29 cellular contexts compared by ENCODE assay signal in genomic region chr12:87253157-87253556, GRCh38.
DNase-seq lines count a peak whose midpoint lies in the region; ATAC-seq, FAIRE-seq and TF ChIP-seq lines count a peak whose summit lies in the region.
"Had no signal": no experiment of that assay in that cellular context is flagged by ENCODE, and none has a peak within 500 bp of the region (broad histone marks: within the 10 kb centered on the region; RNA-seq: fewer than 3 reads in every experiment).

No MANE protein-coding gene starts in this region.

- POLR2A ChIA-PET in CD8-positive, alpha-beta T cell (lab: Charles Lee) = no interaction called here

- FAIRE-seq in GM12891 (lab: Jason Lieb, UNC) = no peak
- FAIRE-seq: GM12878 had no signal

- no peaks in the 10 kb centered on the region for H3K27me3 Mint-ChIP-seq in CD8-positive, alpha-beta T cell (ENCODE audit: low read depth)

- ATAC-seq in HG03571 (IDR thresholded peaks at IDR 0.05; ENCODE audit: unreplicated experiment) = no peak
- ATAC-seq in CD8-positive, alpha-beta T cell = no peak
- ATAC-seq: activated T-cell treated with anti-CD3 and anti-CD28 coated beads, Interleukin-2, amount 50 U/mL, for 4 hours; GM12878; psoas muscle; stimulated activated effector memory CD8-positive, alpha-beta T cell treated with anti-CD3 and anti-CD28 coated beads, Interleukin-12 subunit alpha, Interleukin-12 subunit beta, amount 100 ng/mL, for 72 hours had no signal

- DNase-seq in Caki2 (ENCODE audit: low read depth) = peak; percentile 60
- peak; percentile 23 for DNase-seq in LoVo (ENCODE audit: low spot score)
- DNase-seq in astrocyte of the spinal cord (ENCODE audit: low read depth, low spot score) = peak; percentile 12
- peak; percentile 64 for DNase-seq in islet precursor cell
- no peak for DNase-seq in GM12891 (ENCODE audit: insufficient read length, low spot score)
- DNase-seq in NCI-H2227 treated with DMSO at 0.1 percent for 48 hours (lab: John Stamatoyannopoulos, UW) = no peak
- no peak for DNase-seq in CD8-positive, alpha-beta T cell
- DNase-seq: activated CD4-positive, alpha-beta T cell treated with anti-CD3 and anti-CD28 coated beads for 1 hour; activated CD8-positive, alpha-beta memory T cell treated with anti-CD3 and anti-CD28 coated beads for 24 hours; activated naive CD4-positive, alpha-beta T cell; activated T-cell treated with anti-CD3 and anti-CD28 coated beads, Interleukin-2, amount 50 U/mL, for 4 hours; caudate nucleus; dermis blood vessel endothelial cell; DMS153; immature natural killer cell; NCI-H1417 treated with DMSO at 0.1 percent for 48 hours; NCI-H526; psoas muscle; SHP77 treated with DMSO at 0.1 percent for 48 hours; stimulated activated CD4-positive, alpha-beta T cell treated with anti-CD3 and anti-CD28 coated beads, Interleukin-2, amount 100 ng/mL, for 24 hours; SW 1271 had no signal

- H3K9me3 ChIP-seq in CD8-positive, alpha-beta T cell (ENCODE audit: low read length) = no peaks in the 10 kb centered on the region
- H3K9me3 ChIP-seq: neutrophil, psoas muscle, vagina had no signal

- no peaks in the 10 kb centered on the region for H3K27me3 ChIP-seq in CD8-positive, alpha-beta T cell (ENCODE audit: insufficient read depth, low read length)
- H3K27me3 ChIP-seq: neutrophil, vagina had no signal

- H3K36me3 ChIP-seq in CD8-positive, alpha-beta T cell (ENCODE audit: insufficient read depth, low read length) = no peaks in the 10 kb centered on the region
- H3K36me3 ChIP-seq: neutrophil, vagina had no signal

- intact Hi-C loops in CD8-positive, alpha-beta T cell (cut with DNase I, micrococcal nuclease) = no loop called here

- no peak overlapping the region for H3K4me3 ChIP-seq in astrocyte of the spinal cord (ENCODE audit: low read depth, low read length)
- no peak overlapping the region for H3K4me3 ChIP-seq in CD8-positive, alpha-beta T cell (ENCODE audit: low read depth, low read length)
- H3K4me3 ChIP-seq: GM12878, psoas muscle, skin epidermis, vagina had no signal

- no peaks in the 10 kb centered on the region for H3K4me1 Mint-ChIP-seq in CD8-positive, alpha-beta T cell (ENCODE audit: low read depth)
- H3K4me1 Mint-ChIP-seq: CD14-positive monocyte; immature natural killer cell; stimulated activated effector memory CD8-positive, alpha-beta T cell treated with anti-CD3 and anti-CD28 coated beads, Interleukin-12 subunit alpha, Interleukin-12 subunit beta, amount 100 ng/mL, for 72 hours had no signal

- no peak for TF ChIP-seq POLR2A in GM12891 (IDR thresholded peaks at IDR 0.05; ENCODE audit: low read depth, low read length)

- H3K36me3 Mint-ChIP-seq in CD8-positive, alpha-beta T cell = no peaks in the 10 kb centered on the region
- H3K36me3 Mint-ChIP-seq: CD14-positive monocyte; immature natural killer cell; stimulated activated effector memory CD8-positive, alpha-beta T cell treated with anti-CD3 and anti-CD28 coated beads, Interleukin-12 subunit alpha, Interleukin-12 subunit beta, amount 100 ng/mL, for 72 hours had no signal

- in situ Hi-C loops in Caki2 (cut with HindIII; ENCODE audit: low pct_unique_long_range_greater_than_20kb, low sequenced_read_pairs) = no loop called here
- in situ Hi-C loops in astrocyte of the spinal cord (cut with HindIII; ENCODE audit: low sequenced_read_pairs) = no loop called here

- peaks cover 3% of the 10 kb centered on the region for H3K9me3 Mint-ChIP-seq in CD8-positive, alpha-beta T cell

- CTCF ChIA-PET in CD8-positive, alpha-beta T cell (lab: Charles Lee) = no interaction called here

- H3K27ac Mint-ChIP-seq in CD8-positive, alpha-beta T cell = no peak overlapping the region
- H3K27ac Mint-ChIP-seq: CD14-positive monocyte; immature natural killer cell; stimulated activated effector memory CD8-positive, alpha-beta T cell treated with anti-CD3 and anti-CD28 coated beads, Interleukin-12 subunit alpha, Interleukin-12 subunit beta, amount 100 ng/mL, for 72 hours had no signal

- H3K27ac ChIP-seq in CD8-positive, alpha-beta T cell (ENCODE audit: low read depth, low read length) = no peak overlapping the region
- H3K27ac ChIP-seq: HL-60, neutrophil, psoas muscle, skin epidermis, vagina had no signal

- no peak overlapping the region for H3K4me3 Mint-ChIP-seq in CD8-positive, alpha-beta T cell
- H3K4me3 Mint-ChIP-seq: activated T-cell treated with anti-CD3 and anti-CD28 coated beads, Interleukin-2, amount 50 U/mL, for 4 hours; CD14-positive monocyte; immature natural killer cell; stimulated activated effector memory CD8-positive, alpha-beta T cell treated with anti-CD3 and anti-CD28 coated beads, Interleukin-12 subunit alpha, Interleukin-12 subunit beta, amount 100 ng/mL, for 72 hours had no signal

- TF ChIP-seq CTCF in astrocyte of the spinal cord (IDR thresholded peaks at IDR 0.05; ENCODE audit: low read depth, low read length) = no peak
- TF ChIP-seq CTCF in CD8-positive, alpha-beta T cell (IDR thresholded peaks at IDR 0.05) = no peak

- H3K4me1 ChIP-seq in CD8-positive, alpha-beta T cell (ENCODE audit: insufficient read depth, low read length) = no peaks in the 10 kb centered on the region
- H3K4me1 ChIP-seq: psoas muscle, vagina had no signal

TF ChIP-seq in GM12891, 5 proteins besides CTCF, POLR2A, EP300 and RAD21:
- TF ChIP-seq POLR2AphosphoS5 (IDR thresholded peaks at IDR 0.05; ENCODE audit: low read depth, low read length) = no peak
- no peak for TF ChIP-seq POU2F2 (IDR thresholded peaks at IDR 0.05; ENCODE audit: low read depth, low read length)
- TF ChIP-seq TAF1 (IDR thresholded peaks at IDR 0.05; ENCODE audit: low read depth, low read length) = no peak
- no peak for TF ChIP-seq SPI1 (IDR thresholded peaks at IDR 0.05; ENCODE audit: low read depth, low read length)
- no peak for TF ChIP-seq PAX5 (IDR thresholded peaks at IDR 0.05; ENCODE audit: insufficient read depth, low read length, severe bottlenecking)

Comparison
In these comparisons a context has a peak if more than half of its experiments do, and no peak if none do; other contexts are left out.
1. DNase-seq: peak in Caki2 (single experiment), LoVo (single experiment), astrocyte of the spinal cord (single experiment) and islet precursor cell (single experiment); none in GM12891 (single experiment), NCI-H2227 treated with DMSO at 0.1 percent for 48 hours (single experiment) and CD8-positive, alpha-beta T cell (0 of 7).